Comparison of ENCODE assay signal across 8 cellular contexts in the genomic region with DNA sequence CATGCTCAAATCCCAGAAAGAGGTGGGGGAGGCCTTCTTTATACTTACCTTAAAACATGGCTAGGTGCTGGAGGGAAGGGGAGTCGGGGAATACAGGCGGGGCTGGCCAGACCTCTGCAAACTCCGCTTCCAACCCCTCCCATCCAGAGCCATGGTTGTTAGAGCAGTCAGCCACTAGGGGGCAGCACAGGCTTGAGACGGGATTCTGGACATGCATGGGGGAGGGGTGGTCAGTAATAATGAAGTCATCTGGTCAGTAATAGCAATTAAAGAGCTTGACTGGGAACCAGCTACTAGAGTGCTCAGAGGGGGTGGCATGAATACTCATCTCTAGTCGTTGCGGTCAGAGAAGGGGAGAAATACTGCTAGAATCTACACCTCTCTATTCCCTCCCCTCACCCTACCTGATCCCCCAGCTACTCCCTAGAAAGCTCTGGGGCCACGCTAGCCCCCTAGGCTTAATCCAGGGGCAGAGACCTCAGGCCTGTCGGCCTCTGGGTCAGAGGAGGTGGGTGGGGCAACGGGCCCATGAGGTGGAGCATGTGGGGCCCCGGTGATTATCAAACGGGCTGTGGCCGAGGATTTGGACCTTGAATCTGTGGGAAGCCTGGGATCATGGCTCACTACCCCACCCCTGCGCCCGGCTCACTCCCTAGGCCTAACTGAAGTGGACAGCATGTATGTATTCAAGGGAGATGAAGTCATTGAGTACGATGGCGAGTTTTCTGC. TPM values are rescaled to one million over a fixed set of nuclear protein-coding genes. Genes with fewer than 3 reads are reported as not detected.
DNase-seq lines count a peak whose midpoint lies in the region; ATAC-seq and TF ChIP-seq lines count a peak whose summit lies in the region.

No MANE protein-coding gene starts in this region.

- peak; percentile 94 for ATAC-seq in lower lobe of right lung
- ATAC-seq in GM19455 (IDR thresholded peaks at IDR 0.05; ENCODE audit: unreplicated experiment): no peak

- DNase-seq in GM10248 (ENCODE audit: extremely low spot score) (peak; percentile 79), HK-2 (ENCODE audit: unreplicated experiment) (peak; percentile 91), NCI-H774 (lab: John Stamatoyannopoulos, UW) (peak; percentile 80), lower lobe of right lung (peak; percentile 85)
- DNase-seq in activated CD4-positive, alpha-beta memory T cell treated with anti-CD3 and anti-CD28 coated beads, Interleukin-2, amount 10 ng/mL, durations not matched to agents 7 days and 5 days: peak; percentile 81
- DNase-seq in effector CD4-positive, alpha-beta T cell: peak; percentile 82
- peak; percentile 47 to 74 (median 64) for DNase-seq in stimulated activated CD4-positive, alpha-beta T cell treated with anti-CD3 and anti-CD28 coated beads, TNF-alpha, amount 100 ng/mL, for 1 hour (ENCODE audit: low read depth in 3 of 3, low spot score in 1 of 3)

- H3K4me1 ChIP-seq in lower lobe of right lung: peaks cover 9% of the 10 kb centered on the region

- no peaks in the 10 kb centered on the region for H3K9me3 Mint-ChIP-seq in activated CD4-positive, alpha-beta memory T cell treated with anti-CD3 and anti-CD28 coated beads, Interleukin-2, amount 10 ng/mL, durations not matched to agents 7 days and 5 days

- H3K36me3 Mint-ChIP-seq in activated CD4-positive, alpha-beta memory T cell treated with anti-CD3 and anti-CD28 coated beads, Interleukin-2, amount 10 ng/mL, durations not matched to agents 7 days and 5 days (ENCODE audit: low read depth): no peaks in the 10 kb centered on the region

- intact Hi-C loops in lower lobe of right lung (cut with DNase I): no loop called here

- peaks cover 2% of the 10 kb centered on the region for H3K27me3 Mint-ChIP-seq in activated CD4-positive, alpha-beta memory T cell treated with anti-CD3 and anti-CD28 coated beads, Interleukin-2, amount 10 ng/mL, durations not matched to agents 7 days and 5 days

- H3K4me3 ChIP-seq in lower lobe of right lung: no peak overlapping the region

- no peak overlapping the region for H3K27ac Mint-ChIP-seq in activated CD4-positive, alpha-beta memory T cell treated with anti-CD3 and anti-CD28 coated beads, Interleukin-2, amount 10 ng/mL, durations not matched to agents 7 days and 5 days

- H3K4me3 Mint-ChIP-seq in activated CD4-positive, alpha-beta memory T cell treated with anti-CD3 and anti-CD28 coated beads, Interleukin-2, amount 10 ng/mL, durations not matched to agents 7 days and 5 days: no peak overlapping the region

- H3K36me3 ChIP-seq in lower lobe of right lung: no peaks in the 10 kb centered on the region

- POLR2A ChIA-PET in GM10248 (lab: Yijun Ruan, JAX): no interaction called here
- POLR2A ChIA-PET in activated CD4-positive, alpha-beta memory T cell treated with anti-CD3 and anti-CD28 coated beads, Interleukin-2, amount 10 ng/mL, durations not matched to agents 7 days and 5 days (lab: Charles Lee): interaction anchor here (0.6 to 1.6 kb wide), 2 partner anchors 59 to 98 kb away, joined by 3 to 8 read pairs; no protein-coding TSS in a partner anchor

- no peaks in the 10 kb centered on the region for H3K27me3 ChIP-seq in lower lobe of right lung (ENCODE audit: low read depth)

- CTCF ChIA-PET in GM10248 (lab: Yijun Ruan, JAX): interaction anchor here (0.5 to 7.2 kb wide), 67 partner anchors 10 to 432 kb away, joined by 3 to 134 read pairs (median 5); a partner anchor contains a TSS
- CTCF ChIA-PET in activated CD4-positive, alpha-beta memory T cell treated with anti-CD3 and anti-CD28 coated beads, Interleukin-2, amount 10 ng/mL, durations not matched to agents 7 days and 5 days (lab: Charles Lee): interaction anchor here (0.6 to 5.5 kb wide), 11 partner anchors 8 to 186 kb away, joined by 3 to 68 read pairs (median 5); a partner anchor contains a TSS

- H3K4me1 Mint-ChIP-seq in activated CD4-positive, alpha-beta memory T cell treated with anti-CD3 and anti-CD28 coated beads, Interleukin-2, amount 10 ng/mL, durations not matched to agents 7 days and 5 days: no peaks in the 10 kb centered on the region

- H3K9me3 ChIP-seq in lower lobe of right lung: no peaks in the 10 kb centered on the region

- no peak overlapping the region for H3K27ac ChIP-seq in lower lobe of right lung

- TF ChIP-seq CTCF in GM10248 (IDR thresholded peaks at IDR 0.05; ENCODE audit: control extremely low read depth, extremely low read depth, low read depth, missing control alignments) (peak; percentile 98), lower lobe of right lung (IDR thresholded peaks at IDR 0.05) (peak; percentile 94)

RNA-seq across cellular contexts. Expression of a gene that starts 2.9 kb away (rescaled TPM):
- total RNA-seq in activated CD4-positive, alpha-beta memory T cell treated with anti-CD3 and anti-CD28 coated beads, Interleukin-2, amount 10 ng/mL, durations not matched to agents 7 days and 5 days: under 1 TPM in 1 of 2 experiments, not detected in 1; 0.35 TPM
- total RNA-seq in lower lobe of right lung: 0.27 TPM

RNA-seq across cellular contexts. Expression of a gene that starts 11.9 kb away (rescaled TPM):
- total RNA-seq in activated CD4-positive, alpha-beta memory T cell treated with anti-CD3 and anti-CD28 coated beads, Interleukin-2, amount 10 ng/mL, durations not matched to agents 7 days and 5 days: 10 to 100 TPM; 38.2 to 39.3 TPM
- total RNA-seq in lower lobe of right lung: 132 TPM

RNA-seq across cellular contexts. Expression of a gene that starts 41.9 kb away (rescaled TPM):
- total RNA-seq in activated CD4-positive, alpha-beta memory T cell treated with anti-CD3 and anti-CD28 coated beads, Interleukin-2, amount 10 ng/mL, durations not matched to agents 7 days and 5 days: under 1 TPM in 1 of 2 experiments, not detected in 1; 0.33 TPM
- total RNA-seq in lower lobe of right lung: 1.1 TPM
